Comparison of ENCODE assay signal across 13 cellular contexts in the genomic region with DNA sequence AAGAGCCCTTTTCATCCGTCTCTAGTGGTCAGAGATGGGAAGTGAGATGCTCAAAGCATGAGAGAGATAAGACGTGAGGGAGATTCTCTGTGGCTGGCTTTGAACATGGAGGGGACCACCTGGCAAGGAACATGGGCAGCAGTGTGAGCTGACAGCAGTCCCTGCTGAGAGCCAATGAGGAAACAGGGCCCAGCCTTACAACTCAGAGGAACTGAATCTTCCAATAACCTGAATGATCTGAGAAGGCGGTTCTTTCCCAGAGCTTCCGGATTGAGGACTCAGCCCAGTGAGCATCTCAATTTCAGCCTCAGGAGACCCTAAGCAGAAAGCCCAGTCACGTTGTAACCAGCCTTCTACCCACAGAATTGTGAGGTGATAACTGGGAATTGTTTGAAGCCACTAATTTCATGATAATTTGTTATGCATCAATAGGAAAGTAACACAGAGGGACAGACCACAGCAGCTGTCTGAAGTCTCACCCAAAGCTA. TPM values are rescaled to one million over a fixed set of nuclear protein-coding genes. Genes with fewer than 3 reads are reported as not detected.
DNase-seq lines count a peak whose midpoint lies in the region; ATAC-seq lines count a peak whose summit lies in the region.
"Had no signal": no experiment of that assay in that cellular context is flagged by ENCODE, and none has a peak within 500 bp of the region (broad histone marks: within the 10 kb centered on the region; RNA-seq: fewer than 3 reads in every experiment).

No MANE protein-coding gene starts in this region.

- no peak overlapping the region for H3K27ac ChIP-seq in aorta (ENCODE audit: low read depth in 1 of 2, low read length in 2 of 2)
- H3K27ac ChIP-seq: esophagus muscularis mucosa, SJSA1, transverse colon had no signal

- H3K27ac Mint-ChIP-seq in activated CD8-positive, alpha-beta memory T cell treated with anti-CD3 and anti-CD28 coated beads, Interleukin-2, amount 10 ng/mL, durations not matched to agents 7 days and 5 days = peak overlapping the region; percentile 98
- H3K27ac Mint-ChIP-seq: brain had no signal

- WGBS in aorta, 2 donors = 78 to 82% methylated on average over 5 of the region's 5 CpGs

- peaks cover 84% of the 10 kb centered on the region for H3K4me1 Mint-ChIP-seq in activated CD8-positive, alpha-beta memory T cell treated with anti-CD3 and anti-CD28 coated beads, Interleukin-2, amount 10 ng/mL, durations not matched to agents 7 days and 5 days
- H3K4me1 Mint-ChIP-seq: brain had no signal

- intact Hi-C loops in aorta (cut with DNase I) = no loop called here

- in situ Hi-C loops in KBM-7 (cut with MboI; ENCODE audit: low pct_unique_long_range_greater_than_20kb, low sequenced_read_pairs) = no loop called here

- no peaks in the 10 kb centered on the region for H3K27me3 Mint-ChIP-seq in activated CD8-positive, alpha-beta memory T cell treated with anti-CD3 and anti-CD28 coated beads, Interleukin-2, amount 10 ng/mL, durations not matched to agents 7 days and 5 days

- H3K4me1 ChIP-seq in aorta (ENCODE audit: control insufficient read depth in 1 of 2, insufficient read depth in 2 of 2, low read length in 2 of 2) = peaks cover 0 to 2% of the 10 kb centered on the region in 2 donors
- H3K4me1 ChIP-seq: SJSA1 had no signal

- H3K36me3 ChIP-seq in aorta (ENCODE audit: control insufficient read depth in 1 of 2, insufficient read depth in 2 of 2, low read length in 1 of 2) = no peaks in the 10 kb centered on the region
- H3K36me3 ChIP-seq: esophagus muscularis mucosa, SJSA1, transverse colon had no signal

- no peaks in the 10 kb centered on the region for H3K9me3 Mint-ChIP-seq in activated CD8-positive, alpha-beta memory T cell treated with anti-CD3 and anti-CD28 coated beads, Interleukin-2, amount 10 ng/mL, durations not matched to agents 7 days and 5 days (ENCODE audit: low read depth)

- H3K27me3 ChIP-seq in aorta (ENCODE audit: control insufficient read depth in 1 of 2, insufficient read depth in 2 of 2, low read length in 1 of 2) = no peaks in the 10 kb centered on the region
- H3K27me3 ChIP-seq: SJSA1, transverse colon had no signal

- H3K4me3 Mint-ChIP-seq in activated CD8-positive, alpha-beta memory T cell treated with anti-CD3 and anti-CD28 coated beads, Interleukin-2, amount 10 ng/mL, durations not matched to agents 7 days and 5 days = no peak overlapping the region
- H3K4me3 Mint-ChIP-seq: brain had no signal

- no peak for ATAC-seq in activated CD8-positive, alpha-beta memory T cell treated with anti-CD3 and anti-CD28 coated beads, Interleukin-2, amount 10 ng/mL, durations not matched to agents 7 days and 5 days
- ATAC-seq in GM21825 (IDR thresholded peaks at IDR 0.05; ENCODE audit: unreplicated experiment) (peak; percentile 30), aorta (ENCODE audit: low FRiP score) (no peak)

- no peaks in the 10 kb centered on the region for H3K9me3 ChIP-seq in aorta (ENCODE audit: control insufficient read depth, low read length)
- H3K9me3 ChIP-seq: esophagus muscularis mucosa, SJSA1, transverse colon had no signal

- no peak for DNase-seq in activated CD8-positive, alpha-beta memory T cell treated with anti-CD3 and anti-CD28 coated beads, Interleukin-2, amount 10 ng/mL, durations not matched to agents 7 days and 5 days
- no peak for DNase-seq in activated CD8-positive, alpha-beta memory T cell treated with anti-CD3 and anti-CD28 coated beads for 24 hours
- DNase-seq in NAMALWA (ENCODE audit: low spot score) (peak; percentile 66), aorta (no peak), islet precursor cell (no peak), KBM-7 (no peak)
- peak; percentile 36 for DNase-seq in stimulated activated CD8-positive, alpha-beta memory T cell treated with anti-CD3 and anti-CD28 coated beads, Interleukin-4, amount 100 ng/mL, for 48 hours
- DNase-seq: GF-D8, transverse colon had no signal

- CTCF ChIA-PET in activated CD8-positive, alpha-beta memory T cell treated with anti-CD3 and anti-CD28 coated beads, Interleukin-2, amount 10 ng/mL, durations not matched to agents 7 days and 5 days (lab: Charles Lee) = interaction anchor here (11.2 kb wide), 1 partner anchor 64 kb away, joined by 135 read pairs; no protein-coding TSS in a partner anchor

- H3K36me3 Mint-ChIP-seq in activated CD8-positive, alpha-beta memory T cell treated with anti-CD3 and anti-CD28 coated beads, Interleukin-2, amount 10 ng/mL, durations not matched to agents 7 days and 5 days = peaks cover 9% of the 10 kb centered on the region
- H3K36me3 Mint-ChIP-seq: brain had no signal

- no peak overlapping the region for H3K4me3 ChIP-seq in aorta (ENCODE audit: low read length in 2 of 2)
- H3K4me3 ChIP-seq: esophagus muscularis mucosa, SJSA1, transverse colon had no signal

RNA-seq across cellular contexts. Expression of a gene that starts 33.9 kb away (rescaled TPM):
- total RNA-seq in activated CD8-positive, alpha-beta memory T cell treated with anti-CD3 and anti-CD28 coated beads, Interleukin-2, amount 10 ng/mL, durations not matched to agents 7 days and 5 days = 100 to 1,000 TPM; 348 to 374 TPM
- 10 to 100 TPM; 13.5 to 24.4 TPM for total RNA-seq in aorta
- polyA plus RNA-seq in aorta = 1 to 10 TPM; 2.5 to 5.9 TPM
- total RNA-seq: SJSA1 had no signal

Comparison
In these comparisons a context has a peak if more than half of its experiments do, and no peak if none do; other contexts are left out.
1. DNase-seq: peak in NAMALWA (single experiment) and stimulated activated CD8-positive, alpha-beta memory T cell treated with anti-CD3 and anti-CD28 coated beads, Interleukin-4, amount 100 ng/mL, for 48 hours (single experiment); none in activated CD8-positive, alpha-beta memory T cell treated with anti-CD3 and anti-CD28 coated beads, Interleukin-2, amount 10 ng/mL, durations not matched to agents 7 days and 5 days (single experiment), activated CD8-positive, alpha-beta memory T cell treated with anti-CD3 and anti-CD28 coated beads for 24 hours (single experiment), aorta (0 of 2), islet precursor cell (single experiment) and KBM-7 (single experiment).
2. RNA of a gene that starts 33.9 kb away (total RNA-seq): 348 to 374 TPM in activated CD8-positive, alpha-beta memory T cell treated with anti-CD3 and anti-CD28 coated beads, Interleukin-2, amount 10 ng/mL, durations not matched to agents 7 days and 5 days; 13.5 to 24.4 TPM in aorta; every median in the first group is over 10 times any median in the second.